25 cellular contexts compared by ENCODE assay signal in genomic region chr10:58030208-58030607, GRCh38.
DNase-seq lines count a peak whose midpoint lies in the region; ATAC-seq, FAIRE-seq and TF ChIP-seq lines count a peak whose summit lies in the region.
"Had no signal": no experiment of that assay in that cellular context is flagged by ENCODE, and none has a peak within 500 bp of the region (broad histone marks: within the 10 kb centered on the region; RNA-seq: fewer than 3 reads in every experiment).

No MANE protein-coding gene starts in this region.

- H3K9me3 ChIP-seq in astrocyte (ENCODE audit: insufficient read depth, low read depth, low read length): no peaks in the 10 kb centered on the region
- H3K9me3 ChIP-seq: BLaER1 treated with 17β-estradiol and CSF1 and Interleukin-3, amounts not matched to agents 10 nM and 100 nM had no signal

- H3K27ac Mint-ChIP-seq in astrocyte (ENCODE audit: unreplicated experiment) (peak overlapping the region; percentile 12), neural crest cell (ENCODE audit: unreplicated experiment) (peak overlapping the region; percentile 6)
- H3K27ac Mint-ChIP-seq: CD4-positive, alpha-beta T cell had no signal

- no peak overlapping the region for H3K4me3 Mint-ChIP-seq in astrocyte (ENCODE audit: unreplicated experiment)
- no peak overlapping the region for H3K4me3 Mint-ChIP-seq in neural crest cell
- H3K4me3 Mint-ChIP-seq: CD4-positive, alpha-beta T cell had no signal

- H3K4me3 ChIP-seq in AG10803 (ENCODE audit: low read length) (no peak overlapping the region), astrocyte (ENCODE audit: insufficient read depth, low read depth, low read length) (no peak overlapping the region)
- H3K4me3 ChIP-seq: BLaER1 treated with 17β-estradiol and CSF1 and Interleukin-3, amounts not matched to agents 10 nM and 100 nM; GM12878; MG63; SK-N-MC had no signal

- TF ChIP-seq CTCF in AG10803 (conservative IDR thresholded peaks at IDR 0.05; ENCODE audit: low read length) (no peak), astrocyte (IDR thresholded peaks at IDR 0.05; ENCODE audit: insufficient read depth, low read depth, low read length) (no peak), neural crest cell (conservative IDR thresholded peaks at IDR 0.05) (no peak)

- no peaks in the 10 kb centered on the region for H3K27me3 Mint-ChIP-seq in astrocyte (ENCODE audit: low read depth, unreplicated experiment)
- H3K27me3 Mint-ChIP-seq in neural crest cell (ENCODE audit: low read depth): no peaks in the 10 kb centered on the region
- H3K27me3 Mint-ChIP-seq: CD4-positive, alpha-beta T cell had no signal

- no peaks in the 10 kb centered on the region for H3K79me2 ChIP-seq in astrocyte (ENCODE audit: insufficient read depth, low read length)

- H3K4me1 Mint-ChIP-seq in astrocyte (ENCODE audit: low read depth, unreplicated experiment): peaks cover 29% of the 10 kb centered on the region
- H3K4me1 Mint-ChIP-seq in neural crest cell: no peaks in the 10 kb centered on the region

- peaks cover 7% of the 10 kb centered on the region for H3K4me1 ChIP-seq in astrocyte (ENCODE audit: insufficient read depth, low read length)

- no peak overlapping the region for H2AFZ ChIP-seq in astrocyte (ENCODE audit: low read depth, low read length)

- H3K4me2 ChIP-seq in astrocyte (ENCODE audit: low read length): no peak overlapping the region
- H3K4me2 ChIP-seq: BLaER1 treated with 17β-estradiol and CSF1 and Interleukin-3, amounts not matched to agents 10 nM and 100 nM had no signal

- ATAC-seq in GM21367 (IDR thresholded peaks at IDR 0.05; ENCODE audit: unreplicated experiment) (no peak), HG02840 (IDR thresholded peaks at IDR 0.05; ENCODE audit: low FRiP score, unreplicated experiment) (no peak)
- ATAC-seq: GM12878 had no signal

- no peaks in the 10 kb centered on the region for H3K27me3 ChIP-seq in astrocyte (ENCODE audit: insufficient read depth, low read length)
- H3K27me3 ChIP-seq: BLaER1 treated with 17β-estradiol and CSF1 and Interleukin-3, amounts not matched to agents 10 nM and 100 nM; MG63 had no signal

- no peaks in the 10 kb centered on the region for H3K36me3 ChIP-seq in astrocyte (ENCODE audit: insufficient read depth, low read length)
- H3K36me3 ChIP-seq: BLaER1 treated with 17β-estradiol and CSF1 and Interleukin-3, amounts not matched to agents 10 nM and 100 nM had no signal

- H3K27ac ChIP-seq in astrocyte (ENCODE audit: low read depth, low read length): no peak overlapping the region
- H3K27ac ChIP-seq: BLaER1 treated with 17β-estradiol and CSF1 and Interleukin-3, amounts not matched to agents 10 nM and 100 nM; RWPE1; SK-N-MC had no signal

- H3K9me3 Mint-ChIP-seq in astrocyte (ENCODE audit: unreplicated experiment) (no peaks in the 10 kb centered on the region), neural crest cell (peaks cover 3% of the 10 kb centered on the region)
- H3K9me3 Mint-ChIP-seq: CD4-positive, alpha-beta T cell had no signal

- no peak overlapping the region for H3K9ac ChIP-seq in astrocyte (ENCODE audit: low read length)
- H3K9ac ChIP-seq: BLaER1 treated with 17β-estradiol and CSF1 and Interleukin-3, amounts not matched to agents 10 nM and 100 nM had no signal

- H3K36me3 Mint-ChIP-seq in astrocyte (ENCODE audit: low read depth, unreplicated experiment) (no peaks in the 10 kb centered on the region), neural crest cell (ENCODE audit: low read depth) (no peaks in the 10 kb centered on the region)

- DNase-seq in AG10803 (ENCODE audit: low read depth) (peak; percentile 4), HT1080 (ENCODE audit: low read depth) (peak; percentile 48), astrocyte (ENCODE audit: low read depth) (no peak), neural crest cell (ENCODE audit: low read depth, low spot score) (no peak), T-helper 9 cell (no peak)
- DNase-seq: AML-193; CD4-positive, alpha-beta T cell; COR-L47; HCEC 1CT; KG1; MG63; NCI-H1105 treated with DMSO at 0.1 percent for 48 hours; NCI-H146; NCI-H1930; NCI-H2107; NCI-H2227 treated with DMSO at 0.1 percent for 48 hours; NCI-H526 treated with DMSO at 0.1 percent for 48 hours; SHP77 had no signal

- no peaks in the 10 kb centered on the region for H4K20me1 ChIP-seq in astrocyte (ENCODE audit: insufficient read depth, low read length)
- H4K20me1 ChIP-seq: BLaER1 treated with 17β-estradiol and CSF1 and Interleukin-3, amounts not matched to agents 10 nM and 100 nM had no signal

- FAIRE-seq in astrocyte (lab: Jason Lieb, UNC): no peak
- FAIRE-seq: GM12878, H1 had no signal

Comparison
In these comparisons a context has a peak if more than half of its experiments do, and no peak if none do; other contexts are left out.
1. DNase-seq: peak in AG10803 (single experiment) and HT1080 (single experiment); none in astrocyte (single experiment), neural crest cell (single experiment) and T-helper 9 cell (single experiment).